ENCODE assay signal across 8 cellular contexts in the genomic region with DNA sequence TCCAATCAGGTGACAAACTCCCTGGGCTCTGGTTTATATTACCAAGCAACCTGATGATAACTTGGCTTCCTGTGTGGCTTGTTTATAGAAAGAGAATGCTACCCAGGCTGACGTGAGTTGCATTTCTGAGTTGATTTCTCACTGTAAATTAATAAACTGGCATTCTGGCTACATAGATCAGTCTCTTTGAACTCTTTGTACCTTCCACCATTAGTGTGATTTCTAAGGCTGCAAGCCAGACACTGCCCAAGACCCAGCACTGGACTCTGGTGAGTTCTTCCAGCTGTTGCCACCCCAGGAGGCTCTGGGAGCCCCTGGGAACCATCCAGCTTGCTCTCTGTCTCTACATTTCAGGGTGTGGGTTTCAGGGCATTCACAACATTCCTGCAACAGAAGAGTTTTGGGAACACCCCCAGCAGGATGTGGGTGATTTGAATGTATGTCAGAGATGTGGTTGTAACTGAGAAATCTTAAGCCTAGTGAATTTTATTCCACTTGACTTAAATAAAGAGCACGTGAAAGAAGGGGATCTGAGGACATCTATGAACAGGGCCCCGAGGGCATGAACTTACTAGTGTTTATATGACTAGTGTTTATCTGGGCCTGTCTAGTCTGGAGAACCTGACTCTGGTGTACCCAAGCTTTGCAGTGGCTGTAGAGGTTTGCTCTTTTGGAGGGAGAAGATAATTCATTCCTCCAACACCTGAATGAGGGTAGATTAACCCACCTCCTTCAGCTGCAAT. TPM values are rescaled to one million over a fixed set of nuclear protein-coding genes. Genes with fewer than 3 reads are reported as not detected.
DNase-seq lines count a peak whose midpoint lies in the region; ATAC-seq and TF ChIP-seq lines count a peak whose summit lies in the region.

No MANE protein-coding gene starts in this region.

- intact Hi-C loops in activated CD8-positive, alpha-beta T cell treated with anti-CD3 and anti-CD28 coated beads for 36 hours (cut with micrococcal nuclease): no loop called here

- no peaks in the 10 kb centered on the region for H3K9me3 Mint-ChIP-seq in activated CD8-positive, alpha-beta T cell treated with anti-CD3 and anti-CD28 coated beads for 36 hours

- peak; percentile 40 for ATAC-seq in activated CD8-positive, alpha-beta T cell treated with anti-CD3 and anti-CD28 coated beads for 36 hours
- no peak for ATAC-seq in HG02885 (IDR thresholded peaks at IDR 0.05; ENCODE audit: poor library complexity, unreplicated experiment)

- no peaks in the 10 kb centered on the region for H3K36me3 Mint-ChIP-seq in activated CD8-positive, alpha-beta T cell treated with anti-CD3 and anti-CD28 coated beads for 36 hours (ENCODE audit: low read depth)

- CTCF ChIA-PET in activated CD8-positive, alpha-beta T cell treated with anti-CD3 and anti-CD28 coated beads for 36 hours (lab: Charles Lee): no interaction called here

- POLR2A ChIA-PET in activated CD8-positive, alpha-beta T cell treated with anti-CD3 and anti-CD28 coated beads for 36 hours (lab: Charles Lee): no interaction called here

- H3K27ac Mint-ChIP-seq in activated CD8-positive, alpha-beta T cell treated with anti-CD3 and anti-CD28 coated beads for 36 hours: peak overlapping the region; percentile 73

- TF ChIP-seq CTCF in AG09319 (IDR thresholded peaks at IDR 0.05; ENCODE audit: low read depth, low read length): no peak
- TF ChIP-seq CTCF in activated CD8-positive, alpha-beta T cell treated with anti-CD3 and anti-CD28 coated beads for 36 hours (IDR thresholded peaks at IDR 0.05): no peak

- peaks cover 30% of the 10 kb centered on the region for H3K4me1 Mint-ChIP-seq in activated CD8-positive, alpha-beta T cell treated with anti-CD3 and anti-CD28 coated beads for 36 hours (ENCODE audit: low read depth)

- H3K4me3 Mint-ChIP-seq in activated CD8-positive, alpha-beta T cell treated with anti-CD3 and anti-CD28 coated beads for 36 hours: peak overlapping the region; percentile 17

- peaks cover 2% of the 10 kb centered on the region for H3K27me3 Mint-ChIP-seq in activated CD8-positive, alpha-beta T cell treated with anti-CD3 and anti-CD28 coated beads for 36 hours

- DNase-seq in AG09319 (ENCODE audit: extremely low read depth, low read depth) (peak; percentile 55), HCEC 1CT (peak; percentile 81), iris pigment epithelial cell (ENCODE audit: low read depth) (peak; percentile 94), cerebellar nuclear complex (lab: John Stamatoyannopoulos, UW) (no peak), DMS153 treated with DMSO at 0.1 percent for 48 hours (lab: John Stamatoyannopoulos, UW; ENCODE audit: unreplicated experiment) (no peak), NCI-H187 treated with DMSO at 0.1 percent for 48 hours (lab: John Stamatoyannopoulos, UW) (no peak)
- DNase-seq in activated CD8-positive, alpha-beta T cell treated with anti-CD3 and anti-CD28 coated beads for 36 hours: peak; percentile 46

RNA-seq across cellular contexts. Expression of gene LRRC37A, which starts 30.3 kb away (rescaled TPM):
- total RNA-seq in activated CD8-positive, alpha-beta T cell treated with anti-CD3 and anti-CD28 coated beads for 36 hours: 1 to 10 TPM; 1.7 to 1.8 TPM

Comparison
In these comparisons a context has a peak if more than half of its experiments do, and no peak if none do; other contexts are left out.
1. DNase-seq: peak in AG09319 (single experiment), HCEC 1CT (single experiment), activated CD8-positive, alpha-beta T cell treated with anti-CD3 and anti-CD28 coated beads for 36 hours (single experiment) and iris pigment epithelial cell (single experiment); none in cerebellar nuclear complex (0 of 2), DMS153 treated with DMSO at 0.1 percent for 48 hours (single experiment) and NCI-H187 treated with DMSO at 0.1 percent for 48 hours (single experiment).